In the genomic region with DNA sequence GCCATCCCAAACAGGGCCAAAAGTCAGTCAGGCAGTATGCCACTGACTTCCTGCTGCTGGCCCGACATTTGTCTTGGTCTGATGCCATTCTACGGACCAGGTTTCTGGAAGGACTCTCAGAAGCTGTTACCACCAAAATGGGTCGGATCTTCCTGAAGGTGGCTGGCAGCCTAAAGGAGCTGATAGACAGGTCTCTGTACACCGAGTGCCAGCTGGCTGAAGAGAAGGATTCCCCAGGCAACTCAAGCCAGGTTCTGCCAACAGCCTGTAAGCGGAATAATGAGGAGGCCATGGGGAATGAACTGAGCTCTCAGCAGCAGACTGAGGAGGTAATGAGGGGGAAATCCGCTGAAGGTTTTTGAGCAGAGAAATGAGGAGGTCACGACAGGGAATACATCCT, we compare ENCODE assay signal across 23 cellular contexts.
DNase-seq lines count a peak whose midpoint lies in the region; ATAC-seq and TF ChIP-seq lines count a peak whose summit lies in the region.
"Had no signal": no experiment of that assay in that cellular context is flagged by ENCODE, and none has a peak within 500 bp of the region (broad histone marks: within the 10 kb centered on the region; RNA-seq: fewer than 3 reads in every experiment).

No MANE protein-coding gene starts in this region.

- no peak for ATAC-seq in lower lobe of right lung
- ATAC-seq: A549, HCT116 had no signal

- H3K27ac ChIP-seq in lower lobe of right lung = no peak overlapping the region
- H3K27ac ChIP-seq: A549 had no signal

- no peaks in the 10 kb centered on the region for H3K4me1 ChIP-seq in lower lobe of right lung
- H3K4me1 ChIP-seq: A549, Caco-2 had no signal

- TF ChIP-seq CTCF in LNCaP clone FGC (IDR thresholded peaks at IDR 0.05; ENCODE audit: control insufficient read depth, extremely low read depth, insufficient read depth) = no peak
- no peak for TF ChIP-seq CTCF in lower lobe of right lung (IDR thresholded peaks at IDR 0.05)

- H3K36me3 ChIP-seq in lower lobe of right lung = no peaks in the 10 kb centered on the region

- H3K9me3 ChIP-seq in lower lobe of right lung = no peaks in the 10 kb centered on the region
- H3K9me3 ChIP-seq: A549, Caco-2 had no signal

- intact Hi-C loops in lower lobe of right lung (cut with DNase I) = loop anchor here (10.0 kb wide), 1 partner anchor 390 kb away; no protein-coding TSS in a partner anchor

- peak; percentile 32 for DNase-seq in Ammon's horn (ENCODE audit: low spot score)
- peak; percentile 27 for DNase-seq in LNCaP clone FGC (ENCODE audit: low read depth)
- DNase-seq in cerebellar nuclear complex (lab: John Stamatoyannopoulos, UW) = peak; percentile 16 to 34
- DNase-seq in pons (ENCODE audit: low spot score) = peak; percentile 22
- DNase-seq in activated gamma-delta T cell (lab: John Stamatoyannopoulos, UW) = no peak
- DNase-seq in activated CD4-positive, alpha-beta T cell treated with anti-CD3 and anti-CD28 coated beads for 4 hours = no peak
- no peak for DNase-seq in lower lobe of right lung
- DNase-seq: AML-193; Caco-2; CD4-positive, alpha-beta memory T cell; DMS79 treated with DMSO at 0.1 percent for 48 hours; NCI-H1092; NCI-H1436; NCI-H187; NCI-H2081 treated with DMSO at 0.1 percent for 48 hours; NCI-H2171 treated with DMSO at 0.1 percent for 48 hours; NCI-H345; NCI-H524 treated with DMSO at 0.1 percent for 48 hours; NCI-H82; RPMI8226; SHP77 treated with DMSO at 0.1 percent for 48 hours had no signal

- H3K4me3 ChIP-seq in LNCaP clone FGC (ENCODE audit: low read depth, low read length) (no peak overlapping the region), lower lobe of right lung (no peak overlapping the region)
- H3K4me3 ChIP-seq: A549 had no signal

- H3K27me3 ChIP-seq in lower lobe of right lung (ENCODE audit: low read depth) = no peaks in the 10 kb centered on the region

Comparison
In these comparisons a context has a peak if more than half of its experiments do, and no peak if none do; other contexts are left out.
1. DNase-seq: peak in Ammon's horn (single experiment), LNCaP clone FGC (single experiment), cerebellar nuclear complex (2 of 2) and pons (single experiment); none in activated gamma-delta T cell (single experiment), activated CD4-positive, alpha-beta T cell treated with anti-CD3 and anti-CD28 coated beads for 4 hours (0 of 2) and lower lobe of right lung (single experiment).